8 cellular contexts compared by ENCODE assay signal in the genomic region with DNA sequence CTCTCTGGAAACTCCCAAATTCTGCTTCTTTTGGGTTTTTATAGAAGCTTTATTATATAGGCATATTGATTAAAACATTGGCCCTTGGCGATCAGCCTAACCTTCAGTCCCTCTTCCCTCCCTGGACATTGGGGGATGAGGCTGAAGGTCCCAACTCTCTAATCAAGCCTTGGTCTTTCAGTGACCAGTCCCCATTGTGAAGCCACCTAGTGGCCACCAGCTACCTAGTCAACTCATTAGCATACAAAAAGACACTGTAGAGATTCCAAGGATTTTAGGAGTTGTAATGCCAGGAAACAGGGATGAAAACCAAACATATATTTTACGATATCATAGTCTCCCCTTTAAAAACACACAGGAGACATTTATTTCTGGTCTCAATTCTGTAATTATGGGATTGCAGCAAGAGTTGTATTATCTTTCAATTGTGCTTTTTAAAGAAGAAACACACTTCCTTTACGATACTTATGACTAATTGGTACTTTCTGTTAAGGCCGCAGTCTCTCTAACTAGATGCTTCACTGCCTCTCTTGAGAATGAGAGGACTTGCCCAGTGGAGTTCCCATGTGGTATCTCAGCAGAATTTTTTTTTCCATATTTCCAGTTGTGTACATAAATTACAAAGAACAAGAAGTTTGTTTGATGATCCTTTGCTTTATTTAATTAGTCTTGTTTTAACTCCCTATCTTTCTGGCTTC. TPM values are rescaled to one million over a fixed set of nuclear protein-coding genes. Genes with fewer than 3 reads are reported as not detected.
A peak's percentile ranks its signal among the peaks of the same experiment; 100 is the strongest.
DNase-seq lines count a peak whose midpoint lies in the region; ATAC-seq, FAIRE-seq and TF ChIP-seq lines count a peak whose summit lies in the region.

No MANE protein-coding gene starts in this region.

- intact Hi-C loops in body of pancreas (cut with DNase I), result no loop called here
- intact Hi-C loops in aorta (cut with DNase I), result loop anchor here in 1 of 2 donors (10.0 kb wide), 1 partner anchor 89 kb away; no protein-coding TSS in a partner anchor

- H3K27me3 ChIP-seq in body of pancreas (no peaks in the 10 kb centered on the region), mesendoderm (ENCODE audit: insufficient read depth, low read length, poor library complexity) (no peaks in the 10 kb centered on the region), aorta (ENCODE audit: control insufficient read depth in 1 of 2, insufficient read depth in 2 of 2, low read length in 1 of 2) (no peaks in the 10 kb centered on the region)

- H2BK120ac ChIP-seq in mesendoderm (ENCODE audit: low read depth, low read length), result no peak overlapping the region

- CTCF ChIA-PET in A549 (lab: Yijun Ruan, JAX), result interaction anchor here (0.6 to 1.9 kb wide), 10 partner anchors 8 to 177 kb away, joined by 3 to 8 read pairs (median 3); no protein-coding TSS in a partner anchor

- H2BK15ac ChIP-seq in mesendoderm (replicated peaks; ENCODE audit: low read depth), result no peak overlapping the region

- peak; percentile 47 for TF ChIP-seq CTCF in A549 (IDR thresholded peaks at IDR 0.05)
- peak; percentile 28 to 55 (median 48) for TF ChIP-seq CTCF in body of pancreas (IDR thresholded peaks at IDR 0.05)

- TF ChIP-seq POLR2A in A549 (IDR thresholded peaks at IDR 0.05; ENCODE audit: low read length), result no peak
- TF ChIP-seq POLR2A in H54 (IDR thresholded peaks at IDR 0.05; ENCODE audit: low read depth, low read length), result no peak
- TF ChIP-seq POLR2A in body of pancreas (IDR thresholded peaks at IDR 0.05), result no peak

- peak; percentile 66 to 88; a peak in 4 of 6 replicates for ATAC-seq in A549
- peak; percentile 62 for ATAC-seq in body of pancreas
- ATAC-seq in aorta (ENCODE audit: low FRiP score), result no peak

- H4K5ac ChIP-seq in mesendoderm (ENCODE audit: low read length), result no peak overlapping the region

- H3K4me1 ChIP-seq in A549 (no peaks in the 10 kb centered on the region), body of pancreas (no peaks in the 10 kb centered on the region), mesendoderm (ENCODE audit: control insufficient read depth, low read depth, low read length) (no peaks in the 10 kb centered on the region), aorta (ENCODE audit: control insufficient read depth in 1 of 2, insufficient read depth in 2 of 2, low read length in 2 of 2) (no peaks in the 10 kb centered on the region)

- no peaks in the 10 kb centered on the region for H3K9me3 ChIP-seq in A549
- H3K9me3 ChIP-seq in body of pancreas, result no peaks in the 10 kb centered on the region
- no peaks in the 10 kb centered on the region for H3K9me3 ChIP-seq in aorta (ENCODE audit: control insufficient read depth, low read length)

- no peak overlapping the region for H3K18ac ChIP-seq in mesendoderm (ENCODE audit: low read length)

- no peak overlapping the region for H4K8ac ChIP-seq in mesendoderm (ENCODE audit: low read depth, low read length)

- H3K4me3 ChIP-seq in A549 (no peak overlapping the region), GM08714 (ENCODE audit: low read length) (peak overlapping the region; percentile 42; the same call in 1 of the 2 replicates), body of pancreas (no peak overlapping the region), mesendoderm (ENCODE audit: low read length) (no peak overlapping the region), aorta (ENCODE audit: low read length in 2 of 2) (no peak overlapping the region)

- H3K79me1 ChIP-seq in mesendoderm (ENCODE audit: low read length), result no peaks in the 10 kb centered on the region

- no peak overlapping the region for H3K23ac ChIP-seq in mesendoderm (ENCODE audit: low read length)

- DNase-seq in A549 (ENCODE audit: low read depth in 1 of 2, low spot score in 1 of 2) (peak in 1 of 2 experiments; percentile 18), H54 (ENCODE audit: insufficient read length, low spot score) (peak; percentile 2), body of pancreas (peak; percentile 36 to 51 (median 48)), mesendoderm (peak; percentile 75), GDM1 (lab: John Stamatoyannopoulos, UW) (no peak), aorta (no peak)

- FAIRE-seq in A549 (lab: Jason Lieb, UNC) (no peak), H54 (lab: Jason Lieb, UNC) (no peak)

- TF ChIP-seq EP300 in A549 (IDR thresholded peaks at IDR 0.05), result no peak
- no peak for TF ChIP-seq EP300 in Ishikawa (IDR thresholded peaks at IDR 0.05; ENCODE audit: borderline replicate concordance)

- H3K4me2 ChIP-seq in A549 (no peak overlapping the region), mesendoderm (ENCODE audit: low read length) (no peak overlapping the region)

- H2BK5ac ChIP-seq in mesendoderm (ENCODE audit: low read length), result no peak overlapping the region

- no peaks in the 10 kb centered on the region for H3K36me3 ChIP-seq in body of pancreas (replicated peaks in 1 of 2; ENCODE audit: insufficient read depth in 1 of 2, low read depth in 2 of 2)
- H3K36me3 ChIP-seq in mesendoderm (ENCODE audit: control insufficient read depth, insufficient read depth, low read length), result no peaks in the 10 kb centered on the region
- no peaks in the 10 kb centered on the region for H3K36me3 ChIP-seq in aorta (ENCODE audit: control insufficient read depth in 1 of 2, insufficient read depth in 2 of 2, low read length in 1 of 2)

- H2AK5ac ChIP-seq in mesendoderm (ENCODE audit: low read length), result no peak overlapping the region

- no peaks in the 10 kb centered on the region for H3K79me2 ChIP-seq in mesendoderm (ENCODE audit: control insufficient read depth, insufficient read depth, low read length)

- TF ChIP-seq RAD21 in A549 (conservative IDR thresholded peaks at IDR 0.05 in 1 of 2, IDR thresholded peaks at IDR 0.05 in 1 of 2), result 0 out of 5 replicates have a peak, but pooled peaks have one; percentile 17 to 30
- TF ChIP-seq RAD21 in Ishikawa (IDR thresholded peaks at IDR 0.05; ENCODE audit: low read depth), result peak; percentile 46; the same call in 1 of the 2 replicates

- no peak overlapping the region for H3K9ac ChIP-seq in mesendoderm (ENCODE audit: low read length)

- no peak overlapping the region for H3K4ac ChIP-seq in mesendoderm (ENCODE audit: low read depth, low read length)

- H3K27ac ChIP-seq in A549 (no peak overlapping the region), body of pancreas (no peak overlapping the region), mesendoderm (ENCODE audit: low read depth, low read length) (no peak overlapping the region), aorta (ENCODE audit: low read depth in 1 of 2, low read length in 2 of 2) (no peak overlapping the region)

- WGBS in A549 (ENCODE audit: missing lambda C conversion rate), result 54% methylated on average over 4 of the region's 4 CpGs
- WGBS in body of pancreas, 2 donors, result 49 to 52% methylated on average over 4 of the region's 4 CpGs
- WGBS in mesendoderm (ENCODE audit: extremely low coverage, insufficient coverage, low lambda C conversion rate), result no CpG with 5 or more reads among the region's 4 CpGs
- WGBS in aorta, 2 donors, result 60 to 66% methylated on average over 4 of the region's 4 CpGs

- H3K56ac ChIP-seq in mesendoderm (ENCODE audit: low read length), result no peak overlapping the region

- POLR2A ChIA-PET in A549 (lab: Yijun Ruan, JAX), result no interaction called here

TF ChIP-seq in A549, 52 proteins besides CTCF, POLR2A, EP300 and RAD21:
- TF ChIP-seq GATA3 (IDR thresholded peaks at IDR 0.05; ENCODE audit: borderline replicate concordance) (no peak), SMC3 (IDR thresholded peaks at IDR 0.05) (peak; percentile 42; the same call in 2 of the 3 replicates)

TF ChIP-seq in Ishikawa, 13 proteins besides CTCF, POLR2A, EP300 and RAD21 (continues in another document):
- TF ChIP-seq TAF1 (IDR thresholded peaks at IDR 0.05; ENCODE audit: low read depth), result no peak
- TF ChIP-seq, protein P1, sequence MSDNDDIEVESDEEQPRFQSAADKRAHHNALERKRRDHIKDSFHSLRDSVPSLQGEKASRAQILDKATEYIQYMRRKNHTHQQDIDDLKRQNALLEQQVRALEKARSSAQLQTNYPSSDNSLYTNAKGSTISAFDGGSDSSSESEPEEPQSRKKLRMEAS (IDR thresholded peaks at IDR 0.05), result no peak
- no peak for TF ChIP-seq TCF12 (IDR thresholded peaks at IDR 0.05; ENCODE audit: low read depth)
- no peak for TF ChIP-seq ZBTB7A (IDR thresholded peaks at IDR 0.05; ENCODE audit: low read depth)
- no peak for TF ChIP-seq EGR1 (IDR thresholded peaks at IDR 0.05)
- TF ChIP-seq CREB1 (IDR thresholded peaks at IDR 0.05; ENCODE audit: low read depth), result no peak
- TF ChIP-seq, protein P2, sequence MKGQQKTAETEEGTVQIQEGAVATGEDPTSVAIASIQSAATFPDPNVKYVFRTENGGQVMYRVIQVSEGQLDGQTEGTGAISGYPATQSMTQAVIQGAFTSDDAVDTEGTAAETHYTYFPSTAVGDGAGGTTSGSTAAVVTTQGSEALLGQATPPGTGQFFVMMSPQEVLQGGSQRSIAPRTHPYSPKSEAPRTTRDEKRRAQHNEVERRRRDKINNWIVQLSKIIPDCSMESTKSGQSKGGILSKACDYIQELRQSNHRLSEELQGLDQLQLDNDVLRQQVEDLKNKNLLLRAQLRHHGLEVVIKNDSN (IDR thresholded peaks at IDR 0.05), result no peak
- no peak for TF ChIP-seq NFIC (IDR thresholded peaks at IDR 0.05)
- no peak for TF ChIP-seq YY1 (IDR thresholded peaks at IDR 0.05; ENCODE audit: low read depth)

RNA-seq across cellular contexts. Expression of a gene that starts 58.2 kb away (rescaled TPM):
- polyA plus RNA-seq in A549 (2011; rRNA removed) (7.5 and 9.0 TPM in 2 replicates), A549 (2017; fragmentation: RNase III; extraction: RNeasy Plus Mini Kit Qiagen cat#74134 plus additional on column Dnase treatment) (2.1 to 2.4 TPM (median 2.1 TPM) in 3 replicates), aorta (1 to 10 TPM in 1 of 2 donors, under 1 TPM in 1; 0.38 to 2.7 TPM)
- 2.0 and 2.9 TPM in 2 replicates for polyA plus RNA-seq in A549 (2012; cell fraction: cytosol; rRNA removed)
- 2.1 and 2.3 TPM in 2 replicates for polyA plus RNA-seq in A549 (2012; cell fraction: nucleus; rRNA removed)
- polyA minus RNA-seq in A549 (2011; rRNA and poly(A)+ RNA removed), result 3.8 and 4.8 TPM in 2 replicates
- total RNA-seq in body of pancreas (1 to 10 TPM; 3.9 to 6.3 TPM), aorta (1 to 10 TPM; 3.0 to 3.3 TPM)
- 0.81 TPM for polyA plus RNA-seq in mesendoderm (2013, experiment 1 of 2)
- 0.94 TPM for polyA plus RNA-seq in mesendoderm (2013, experiment 2 of 2)

Comparison
In these comparisons a context has a peak if more than half of its experiments do, and no peak if none do; other contexts are left out.
1. DNase-seq: peak in H54 (single experiment), body of pancreas (4 of 4) and mesendoderm (single experiment); none in GDM1 (single experiment) and aorta (0 of 2).